In genomic region chr4:26218677-26219181, GRCh38 we compare ENCODE assay signal across 9 cellular contexts.
DNase-seq lines count a peak whose midpoint lies in the region; ATAC-seq and TF ChIP-seq lines count a peak whose summit lies in the region.
"Had no signal": no experiment of that assay in that cellular context is flagged by ENCODE, and none has a peak within 500 bp of the region (broad histone marks: within the 10 kb centered on the region; RNA-seq: fewer than 3 reads in every experiment).

No MANE protein-coding gene starts in this region.

- no peaks in the 10 kb centered on the region for H3K9me3 ChIP-seq in mesodermal cell (ENCODE audit: control insufficient read depth, low read length)

- no TSS peak for BruUV-seq in Calu3 (replicated peaks; lab: Mats Ljungman, UMichigan)

- no peak overlapping the region for H3K4me3 Mint-ChIP-seq in activated naive CD8-positive, alpha-beta T cell treated with anti-CD3 and anti-CD28 coated beads, Interleukin-2, amount 50 U/mL, for 24 hours
- H3K4me3 Mint-ChIP-seq in Calu3 (ENCODE audit: low read depth, unreplicated experiment) = no peak overlapping the region
- H3K4me3 Mint-ChIP-seq: activated naive CD4-positive, alpha-beta T cell treated with anti-CD3 and anti-CD28 coated beads for 36 hours had no signal

- peak; percentile 16 for ATAC-seq in HG02610 (IDR thresholded peaks at IDR 0.05; ENCODE audit: unreplicated experiment)
- ATAC-seq in activated naive CD8-positive, alpha-beta T cell treated with anti-CD3 and anti-CD28 coated beads, Interleukin-2, amount 50 U/mL, for 24 hours = no peak

- H3K27ac ChIP-seq in mesodermal cell (ENCODE audit: low read depth, low read length, severe bottlenecking) = peak overlapping the region; percentile 59

- H3K4me1 ChIP-seq in mesodermal cell (ENCODE audit: control insufficient read depth, insufficient read depth, low read length, poor library complexity, severe bottlenecking) = peaks cover 4% of the 10 kb centered on the region

- WGBS in mesodermal cell (ENCODE audit: insufficient coverage in 2 of 2), 2 experiments = 74 to 88% methylated on average over 3 to 4 of the region's 6 CpGs

- no peaks in the 10 kb centered on the region for H3K36me3 ChIP-seq in mesodermal cell (ENCODE audit: control insufficient read depth, insufficient read depth, low read length)

- no peak overlapping the region for H3K4me3 ChIP-seq in mesodermal cell (ENCODE audit: extremely low read depth, insufficient read depth, low read length, poor library complexity, severe bottlenecking)

- in situ Hi-C loops in G401 (cut with HindIII; ENCODE audit: low sequenced_read_pairs) = no loop called here

- H3K36me3 Mint-ChIP-seq in activated naive CD8-positive, alpha-beta T cell treated with anti-CD3 and anti-CD28 coated beads, Interleukin-2, amount 50 U/mL, for 24 hours (ENCODE audit: low read depth) = no peaks in the 10 kb centered on the region
- H3K36me3 Mint-ChIP-seq in Calu3 (ENCODE audit: insufficient read depth, unreplicated experiment) = no peaks in the 10 kb centered on the region

- CTCF ChIA-PET in Calu3 (lab: Charles Lee) = no interaction called here

- peak; percentile 54 for DNase-seq in G401 (ENCODE audit: low spot score)
- DNase-seq in OCI-M1 (lab: John Stamatoyannopoulos, UW) = peak; percentile 11
- no peak for DNase-seq in stimulated activated CD4-positive, alpha-beta T cell treated with anti-CD3 and anti-CD28 coated beads, Interleukin-1b, Interleukin-23, amount 100 ng/mL, for 48 hours
- DNase-seq in NCI-H2107 treated with DMSO at 0.1 percent for 48 hours (lab: John Stamatoyannopoulos, UW; ENCODE audit: unreplicated experiment) = no peak
- DNase-seq in activated naive CD8-positive, alpha-beta T cell treated with anti-CD3 and anti-CD28 coated beads, Interleukin-2, amount 50 U/mL, for 24 hours = no peak
- DNase-seq in Calu3 = no peak
- DNase-seq: activated naive CD4-positive, alpha-beta T cell treated with anti-CD3 and anti-CD28 coated beads for 36 hours had no signal

- H3K27me3 Mint-ChIP-seq in activated naive CD8-positive, alpha-beta T cell treated with anti-CD3 and anti-CD28 coated beads, Interleukin-2, amount 50 U/mL, for 24 hours = peaks cover 4% of the 10 kb centered on the region
- peaks cover 21% of the 10 kb centered on the region for H3K27me3 Mint-ChIP-seq in Calu3 (ENCODE audit: unreplicated experiment)

- intact Hi-C loops in Calu3 (cut with micrococcal nuclease; ENCODE audit: unreplicated experiment) = no loop called here

- H3K27ac Mint-ChIP-seq in activated naive CD8-positive, alpha-beta T cell treated with anti-CD3 and anti-CD28 coated beads, Interleukin-2, amount 50 U/mL, for 24 hours = no peak overlapping the region
- no peak overlapping the region for H3K27ac Mint-ChIP-seq in Calu3 (ENCODE audit: unreplicated experiment)
- H3K27ac Mint-ChIP-seq: activated naive CD4-positive, alpha-beta T cell treated with anti-CD3 and anti-CD28 coated beads for 36 hours had no signal

- TF ChIP-seq CTCF in Calu3 (IDR thresholded peaks at IDR 0.05; ENCODE audit: unreplicated experiment) = no peak

- no peaks in the 10 kb centered on the region for H3K9me3 Mint-ChIP-seq in activated naive CD8-positive, alpha-beta T cell treated with anti-CD3 and anti-CD28 coated beads, Interleukin-2, amount 50 U/mL, for 24 hours
- H3K9me3 Mint-ChIP-seq in Calu3 (ENCODE audit: low read depth, unreplicated experiment) = peaks cover 4% of the 10 kb centered on the region
- H3K9me3 Mint-ChIP-seq: activated naive CD4-positive, alpha-beta T cell treated with anti-CD3 and anti-CD28 coated beads for 36 hours had no signal

- peaks cover 4% of the 10 kb centered on the region for H3K4me1 Mint-ChIP-seq in activated naive CD8-positive, alpha-beta T cell treated with anti-CD3 and anti-CD28 coated beads, Interleukin-2, amount 50 U/mL, for 24 hours
- H3K4me1 Mint-ChIP-seq in Calu3 (ENCODE audit: low read depth, unreplicated experiment) = peaks cover 34% of the 10 kb centered on the region

Comparison
In these comparisons a context has a peak if more than half of its experiments do, and no peak if none do; other contexts are left out.
1. DNase-seq: peak in G401 (single experiment) and OCI-M1 (single experiment); none in stimulated activated CD4-positive, alpha-beta T cell treated with anti-CD3 and anti-CD28 coated beads, Interleukin-1b, Interleukin-23, amount 100 ng/mL, for 48 hours (single experiment), NCI-H2107 treated with DMSO at 0.1 percent for 48 hours (single experiment), activated naive CD8-positive, alpha-beta T cell treated with anti-CD3 and anti-CD28 coated beads, Interleukin-2, amount 50 U/mL, for 24 hours (single experiment) and Calu3 (single experiment).